ENCODE assay signal across 21 cellular contexts in the genomic region with DNA sequence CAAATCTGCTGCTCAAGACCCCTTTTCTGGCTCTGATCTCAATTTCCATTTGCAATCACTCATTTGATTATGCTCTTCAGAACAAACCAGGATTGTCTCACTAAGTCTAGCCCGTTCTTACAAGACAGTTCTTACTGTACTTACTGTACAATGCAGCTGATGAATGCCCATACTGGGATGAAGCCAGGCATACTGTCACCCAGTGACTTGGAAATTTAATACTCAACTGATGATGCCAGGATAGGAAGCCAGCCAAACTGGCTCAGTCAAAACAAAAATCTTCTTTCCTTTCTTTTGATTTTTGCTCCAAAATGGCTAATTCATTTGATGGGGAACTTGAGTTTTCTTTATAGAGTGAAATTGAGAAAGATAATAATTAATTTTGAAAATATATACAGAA.
"Had no signal": no experiment of that assay in that cellular context is flagged by ENCODE, and none has a peak within 500 bp of the region (broad histone marks: within the 10 kb centered on the region; RNA-seq: fewer than 3 reads in every experiment).

No MANE protein-coding gene starts in this region.

- H3K27ac ChIP-seq: cardiac muscle cell, left ventricle myocardium inferior, neutrophil, thyroid gland, vagina had no signal

- H3K9me3 ChIP-seq: neutrophil, thyroid gland, vagina had no signal

- DNase-seq: activated B cell treated with CpG ODN at 0.5 μM for 24 hours; activated CD4-positive, alpha-beta T cell treated with anti-CD3 and anti-CD28 coated beads, Interleukin-2, amount 10 ng/mL, durations not matched to agents 24 days and 14 days; activated CD8-positive, alpha-beta memory T cell treated with anti-CD3 and anti-CD28 coated beads, Interleukin-2, amount 50 U/mL, for 4 hours; activated CD8-positive, alpha-beta T cell treated with anti-CD3 and anti-CD28 coated beads, Interleukin-2, amount 10 ng/mL, durations not matched to agents 7 days and 5 days; activated effector memory CD4-positive, alpha-beta T cell treated with anti-CD3 and anti-CD28 coated beads, Interleukin-2, amount 50 U/mL, for 16 hours; activated T-cell treated with anti-CD3 and anti-CD28 coated beads, Interleukin-2, amount 50 U/mL, for 48 hours; hippocampal formation; left ventricle myocardium inferior; mucosa of descending colon; natural killer cell; stimulated activated CD4-positive, alpha-beta T cell treated with anti-CD3 and anti-CD28 coated beads, Interleukin-12 subunit alpha, Interleukin-12 subunit beta, amount 100 ng/mL, for 4 hours; stimulated activated CD4-positive, alpha-beta T cell treated with anti-CD3 and anti-CD28 coated beads, Interleukin-2, amount 100 ng/mL, for 24 hours; thyroid gland had no signal

- H3K9me3 Mint-ChIP-seq: activated CD4-positive, alpha-beta T cell treated with anti-CD3 and anti-CD28 coated beads, Interleukin-2, amount 10 ng/mL, durations not matched to agents 24 days and 14 days; activated naive CD4-positive, alpha-beta T cell treated with anti-CD3 and anti-CD28 coated beads, Interleukin-2, amount 50 U/mL, for 72 hours; natural killer cell; stimulated activated effector memory CD8-positive, alpha-beta T cell treated with anti-CD3 and anti-CD28 coated beads, Interleukin-12 subunit alpha, Interleukin-12 subunit beta, amount 100 ng/mL, for 72 hours had no signal

- H3K27me3 ChIP-seq: cardiac muscle cell, neutrophil, thyroid gland, vagina had no signal

- H3K4me1 Mint-ChIP-seq: activated B cell treated with CpG ODN at 0.5 μM for 24 hours; activated CD4-positive, alpha-beta T cell treated with anti-CD3 and anti-CD28 coated beads, Interleukin-2, amount 10 ng/mL, durations not matched to agents 24 days and 14 days; memory B cell; natural killer cell; stimulated activated effector memory CD8-positive, alpha-beta T cell treated with anti-CD3 and anti-CD28 coated beads, Interleukin-12 subunit alpha, Interleukin-12 subunit beta, amount 100 ng/mL, for 72 hours had no signal

- H3K4me3 Mint-ChIP-seq: activated B cell treated with CpG ODN at 0.5 μM for 24 hours; activated CD4-positive, alpha-beta T cell treated with anti-CD3 and anti-CD28 coated beads, Interleukin-2, amount 10 ng/mL, durations not matched to agents 24 days and 14 days; activated CD8-positive, alpha-beta T cell treated with anti-CD3 and anti-CD28 coated beads, Interleukin-2, amount 10 ng/mL, durations not matched to agents 7 days and 5 days; memory B cell; natural killer cell; stimulated activated effector memory CD8-positive, alpha-beta T cell treated with anti-CD3 and anti-CD28 coated beads, Interleukin-12 subunit alpha, Interleukin-12 subunit beta, amount 100 ng/mL, for 72 hours had no signal

- H3K27me3 Mint-ChIP-seq: activated B cell treated with CpG ODN at 0.5 μM for 24 hours had no signal

- FAIRE-seq: endometrium, TTC549 had no signal

- H3K36me3 Mint-ChIP-seq: activated naive CD4-positive, alpha-beta T cell treated with anti-CD3 and anti-CD28 coated beads, Interleukin-2, amount 50 U/mL, for 72 hours; memory B cell; natural killer cell; stimulated activated effector memory CD8-positive, alpha-beta T cell treated with anti-CD3 and anti-CD28 coated beads, Interleukin-12 subunit alpha, Interleukin-12 subunit beta, amount 100 ng/mL, for 72 hours had no signal

- H3K27ac Mint-ChIP-seq: activated B cell treated with CpG ODN at 0.5 μM for 24 hours; activated CD4-positive, alpha-beta T cell treated with anti-CD3 and anti-CD28 coated beads, Interleukin-2, amount 10 ng/mL, durations not matched to agents 24 days and 14 days; activated CD8-positive, alpha-beta T cell treated with anti-CD3 and anti-CD28 coated beads, Interleukin-2, amount 10 ng/mL, durations not matched to agents 7 days and 5 days; activated naive CD4-positive, alpha-beta T cell treated with anti-CD3 and anti-CD28 coated beads, Interleukin-2, amount 50 U/mL, for 72 hours; memory B cell; natural killer cell; stimulated activated effector memory CD8-positive, alpha-beta T cell treated with anti-CD3 and anti-CD28 coated beads, Interleukin-12 subunit alpha, Interleukin-12 subunit beta, amount 100 ng/mL, for 72 hours had no signal

- H3K36me3 ChIP-seq: cardiac muscle cell, left ventricle myocardium inferior, neutrophil, thyroid gland, vagina had no signal

- H3K4me3 ChIP-seq: cardiac muscle cell, left ventricle myocardium inferior, mucosa of descending colon, thyroid gland, vagina had no signal

- ATAC-seq: activated CD8-positive, alpha-beta T cell treated with anti-CD3 and anti-CD28 coated beads, Interleukin-2, amount 10 ng/mL, durations not matched to agents 7 days and 5 days; activated naive CD4-positive, alpha-beta T cell treated with anti-CD3 and anti-CD28 coated beads, Interleukin-2, amount 50 U/mL, for 72 hours; mucosa of descending colon; natural killer cell; stimulated activated effector memory CD8-positive, alpha-beta T cell treated with anti-CD3 and anti-CD28 coated beads, Interleukin-12 subunit alpha, Interleukin-12 subunit beta, amount 100 ng/mL, for 72 hours had no signal

- H3K4me1 ChIP-seq: left ventricle myocardium inferior, thyroid gland, vagina had no signal
